In genomic region chr1:224084867-224085266, GRCh38 we compare ENCODE assay signal across 7 cellular contexts.
"Had no signal": no experiment of that assay in that cellular context is flagged by ENCODE, and none has a peak within 500 bp of the region (broad histone marks: within the 10 kb centered on the region; RNA-seq: fewer than 3 reads in every experiment).

No MANE protein-coding gene starts in this region.

- DNase-seq: GM23248, GOT3, KG1 had no signal

- H3K9me3 ChIP-seq: HAP-1 had no signal

- ATAC-seq: HepG2 had no signal

- H3K27ac ChIP-seq: GM23248, HL-60 had no signal

- FAIRE-seq: H54, HepG2 had no signal

- H3K4me3 ChIP-seq: GM23248, HAP-1 had no signal

- H3K36me3 ChIP-seq: HAP-1 had no signal

- H2AFZ ChIP-seq: GM23248 had no signal

- H3K9ac ChIP-seq: GM23248 had no signal
